34 cellular contexts compared by ENCODE assay signal in genomic region chr19:808176-808741, GRCh38. TPM values are rescaled to one million over a fixed set of nuclear protein-coding genes. Genes with fewer than 3 reads are reported as not detected.
DNase-seq lines count a peak whose midpoint lies in the region; ATAC-seq, FAIRE-seq and TF ChIP-seq lines count a peak whose summit lies in the region.
"Had no signal": no experiment of that assay in that cellular context is flagged by ENCODE, and none has a peak within 500 bp of the region (broad histone marks: within the 10 kb centered on the region; RNA-seq: fewer than 3 reads in every experiment).

No MANE protein-coding gene starts in this region.

- in situ Hi-C loops in HepG2 (cut with HindIII; ENCODE audit: extremely low pct_ligation_motif_present, low pct_unique_long_range_greater_than_20kb): no loop called here

- H3K4me1 ChIP-seq in HepG2 (ENCODE audit: insufficient read depth, low read length) (no peaks in the 10 kb centered on the region), right lobe of liver (no peaks in the 10 kb centered on the region), mesendoderm (ENCODE audit: control insufficient read depth, low read depth, low read length) (no peaks in the 10 kb centered on the region)

- no peak overlapping the region for H3K4ac ChIP-seq in mesendoderm (ENCODE audit: low read depth, low read length)

- BruUV-seq in HepG2 (replicated peaks; lab: Mats Ljungman, UMichigan): no TSS peak

- no peak overlapping the region for H4K5ac ChIP-seq in mesendoderm (ENCODE audit: low read length)

- peaks cover 15% of the 10 kb centered on the region for H3K79me1 ChIP-seq in mesendoderm (ENCODE audit: low read length)

- H3K79me2 ChIP-seq in HepG2 (ENCODE audit: insufficient read depth, low read length): peaks cover 42% of the 10 kb centered on the region
- H3K79me2 ChIP-seq in mesendoderm (ENCODE audit: control insufficient read depth, insufficient read depth, low read length): peaks cover 45% of the 10 kb centered on the region

- intact Hi-C loops in HepG2 (cut with micrococcal nuclease; ENCODE audit: unreplicated experiment) (no loop called here), right lobe of liver (cut with DNase I) (no loop called here)

- no peak overlapping the region for H3K56ac ChIP-seq in mesendoderm (ENCODE audit: low read length)

- H3K4me3 Mint-ChIP-seq in T-helper 17 cell (no peak overlapping the region), memory B cell (no peak overlapping the region)
- no peak overlapping the region for H3K4me3 Mint-ChIP-seq in activated CD4-positive, alpha-beta T cell treated with anti-CD3 and anti-CD28 coated beads, Interleukin-2, amount 10 ng/mL, durations not matched to agents 7 days and 5 days
- H3K4me3 Mint-ChIP-seq: activated CD8-positive, alpha-beta memory T cell treated with anti-CD3 and anti-CD28 coated beads, Interleukin-2, amount 10 ng/mL, durations not matched to agents 7 days and 5 days; activated T-helper 1 cell treated with anti-CD3 and anti-CD28 coated beads, Interleukin-12 subunit alpha, Interleukin-12 subunit beta, Interleukin-2, Interleukin-4 antibody, amounts not matched to agents 30 ng/mL and 10 ng/mL and 1 ng/mL, durations not matched to agents 14 hours and 24 hours and 36 hours; WTC11 had no signal

- H3K4me2 ChIP-seq in HepG2 (ENCODE audit: low read depth, low read length) (no peak overlapping the region), mesendoderm (ENCODE audit: low read length) (no peak overlapping the region)
- H3K4me2 ChIP-seq: A549, PC-9 had no signal

- no peak overlapping the region for H2BK120ac ChIP-seq in mesendoderm (ENCODE audit: low read depth, low read length)

- no peaks in the 10 kb centered on the region for H3K9me3 Mint-ChIP-seq in memory B cell
- no peaks in the 10 kb centered on the region for H3K9me3 Mint-ChIP-seq in activated CD4-positive, alpha-beta T cell treated with anti-CD3 and anti-CD28 coated beads, Interleukin-2, amount 10 ng/mL, durations not matched to agents 7 days and 5 days
- H3K9me3 Mint-ChIP-seq: activated T-helper 1 cell treated with anti-CD3 and anti-CD28 coated beads, Interleukin-12 subunit alpha, Interleukin-12 subunit beta, Interleukin-2, Interleukin-4 antibody, amounts not matched to agents 30 ng/mL and 10 ng/mL and 1 ng/mL, durations not matched to agents 14 hours and 24 hours and 36 hours; WTC11 had no signal

- H3K27ac Mint-ChIP-seq in T-helper 17 cell (peak overlapping the region; percentile 92), memory B cell (peak overlapping the region; percentile 28)
- H3K27ac Mint-ChIP-seq in activated CD4-positive, alpha-beta T cell treated with anti-CD3 and anti-CD28 coated beads, Interleukin-2, amount 10 ng/mL, durations not matched to agents 7 days and 5 days: no peak overlapping the region

- H3K4me3 ChIP-seq in HepG2 (replicated peaks in 1 of 3; ENCODE audit: insufficient read depth in 1 of 3, low read depth in 2 of 3, low read length in 3 of 3) (no peak overlapping the region), right lobe of liver (no peak overlapping the region), mesendoderm (ENCODE audit: low read length) (no peak overlapping the region)
- H3K4me3 ChIP-seq: A549, heart right ventricle, PC-9, thoracic aorta had no signal

- H3K36me3 ChIP-seq in HepG2 (replicated peaks in 1 of 2; ENCODE audit: control insufficient read depth in 1 of 2, insufficient read depth in 2 of 2, low read length in 2 of 2) (peaks cover 48 to 86% of the 10 kb centered on the region in 2 experiments; a peak in 4 of 5 replicates), right lobe of liver (peaks cover 34 to 91% (median 66%) of the 10 kb centered on the region in 4 donors), mesendoderm (ENCODE audit: control insufficient read depth, insufficient read depth, low read length) (peaks cover 47% of the 10 kb centered on the region)

- no peak overlapping the region for H3K9ac ChIP-seq in HepG2 (ENCODE audit: insufficient read depth, low read depth, low read length)
- no peak overlapping the region for H3K9ac ChIP-seq in mesendoderm (ENCODE audit: low read length)

- H3K36me3 Mint-ChIP-seq in T-helper 17 cell (ENCODE audit: low read depth) (peaks cover 5% of the 10 kb centered on the region), memory B cell (peaks cover 21% of the 10 kb centered on the region)
- peaks cover 51% of the 10 kb centered on the region for H3K36me3 Mint-ChIP-seq in activated CD4-positive, alpha-beta T cell treated with anti-CD3 and anti-CD28 coated beads, Interleukin-2, amount 10 ng/mL, durations not matched to agents 7 days and 5 days (ENCODE audit: low read depth)

- TF ChIP-seq RAD21 in HepG2 (CRISPR knock-in tag; IDR thresholded peaks at IDR 0.05): no peak

- no peak overlapping the region for H3K18ac ChIP-seq in mesendoderm (ENCODE audit: low read length)

- no peak for ATAC-seq in HepG2
- ATAC-seq in right lobe of liver: no peak
- ATAC-seq in T-helper 17 cell: no peak
- no peak for ATAC-seq in memory B cell (ENCODE audit: low read depth)
- ATAC-seq: A549; activated CD8-positive, alpha-beta memory T cell treated with anti-CD3 and anti-CD28 coated beads, Interleukin-2, amount 10 ng/mL, durations not matched to agents 7 days and 5 days; esophagus mucosa; heart right ventricle; stimulated activated naive CD8-positive, alpha-beta T cell treated with anti-CD3 and anti-CD28 coated beads, Interleukin-15, Interleukin-2, amounts not matched to agents 100 U/mL and 50 U/mL, for 24 hours; WTC11 had no signal

- H3K9me3 ChIP-seq in HepG2 (ENCODE audit: low read length) (no peaks in the 10 kb centered on the region), right lobe of liver (no peaks in the 10 kb centered on the region), T-helper 17 cell (ENCODE audit: control insufficient read depth, low read length, poor library complexity, severe bottlenecking) (no peaks in the 10 kb centered on the region)
- H3K9me3 ChIP-seq: A549, BE2C, heart right ventricle, thoracic aorta had no signal

- no peak overlapping the region for H2AFZ ChIP-seq in HepG2 (ENCODE audit: low read length)
- H2AFZ ChIP-seq: PC-9 had no signal

- no peak overlapping the region for H2BK5ac ChIP-seq in mesendoderm (ENCODE audit: low read length)

- WGBS in HepG2 (ENCODE audit: low lambda C conversion rate): 98% methylated on average over 23 of the region's 45 CpGs
- WGBS in right lobe of liver (ENCODE audit: insufficient coverage, low coverage, low lambda C conversion rate, missing lambda C conversion rate): 96% methylated on average over 7 of the region's 45 CpGs
- no CpG with 5 or more reads among the region's 45 CpGs for WGBS in mesendoderm (ENCODE audit: extremely low coverage, insufficient coverage, low lambda C conversion rate)

- H3K4me1 Mint-ChIP-seq in T-helper 17 cell (peaks cover 9% of the 10 kb centered on the region), memory B cell (peaks cover 3% of the 10 kb centered on the region)
- peaks cover 7% of the 10 kb centered on the region for H3K4me1 Mint-ChIP-seq in activated CD4-positive, alpha-beta T cell treated with anti-CD3 and anti-CD28 coated beads, Interleukin-2, amount 10 ng/mL, durations not matched to agents 7 days and 5 days

- peaks cover 73% of the 10 kb centered on the region for H4K20me1 ChIP-seq in HepG2 (ENCODE audit: insufficient read depth, low read length)

- H4K8ac ChIP-seq in mesendoderm (ENCODE audit: low read depth, low read length): no peak overlapping the region

- no peak overlapping the region for H2AK5ac ChIP-seq in mesendoderm (ENCODE audit: low read length)

- TF ChIP-seq POLR2A in HepG2 (IDR thresholded peaks at IDR 0.05; ENCODE audit: insufficient read depth in 1 of 2, low read depth in 2 of 2, low read length in 2 of 2) (peak in 1 of 2 experiments; percentile 12; a peak in 2 of 4 replicates), right lobe of liver (IDR thresholded peaks at IDR 0.05) (no peak)

- H3K27ac ChIP-seq in HepG2 (ENCODE audit: extremely low read length, insufficient read depth, low read length) (no peak overlapping the region), right lobe of liver (no peak overlapping the region), mesendoderm (ENCODE audit: low read depth, low read length) (no peak overlapping the region)
- H3K27ac ChIP-seq: A549, heart right ventricle, PC-9, thoracic aorta had no signal

- POLR2A ChIA-PET in HepG2 (lab: Yijun Ruan, JAX): no interaction called here
- POLR2A ChIA-PET in activated CD4-positive, alpha-beta T cell treated with anti-CD3 and anti-CD28 coated beads, Interleukin-2, amount 10 ng/mL, durations not matched to agents 7 days and 5 days (lab: Charles Lee): no interaction called here

- H3K23ac ChIP-seq in mesendoderm (ENCODE audit: low read length): no peak overlapping the region

- TF ChIP-seq CTCF in HepG2 (CRISPR knock-in tag; IDR thresholded peaks at IDR 0.05) (no peak), right lobe of liver (IDR thresholded peaks at IDR 0.05) (no peak)

- no peak for FAIRE-seq in HepG2 (lab: Jason Lieb, UNC)
- no peak for FAIRE-seq in GM19239 (lab: Jason Lieb, UNC)
- FAIRE-seq: A549, G401.6, GM18507 had no signal

- H3K27me3 ChIP-seq in HepG2 (ENCODE audit: control insufficient read depth in 1 of 2, insufficient read depth in 2 of 2, low read length in 2 of 2) (no peaks in the 10 kb centered on the region), right lobe of liver (no peaks in the 10 kb centered on the region), mesendoderm (ENCODE audit: insufficient read depth, low read length, poor library complexity) (no peaks in the 10 kb centered on the region)
- H3K27me3 ChIP-seq: BE2C, heart right ventricle had no signal

- TF ChIP-seq EP300 in HepG2 (IDR thresholded peaks at IDR 0.05; ENCODE audit: low read depth in 2 of 2, low read length in 2 of 2) (no peak), HepG2 (CRISPR knock-in tag; IDR thresholded peaks at IDR 0.05; ENCODE audit: borderline replicate concordance) (no peak)

- no peak overlapping the region for H2BK15ac ChIP-seq in mesendoderm (replicated peaks; ENCODE audit: low read depth)

- H3K27me3 Mint-ChIP-seq in T-helper 17 cell: no peaks in the 10 kb centered on the region
- no peaks in the 10 kb centered on the region for H3K27me3 Mint-ChIP-seq in memory B cell
- no peaks in the 10 kb centered on the region for H3K27me3 Mint-ChIP-seq in activated CD4-positive, alpha-beta T cell treated with anti-CD3 and anti-CD28 coated beads, Interleukin-2, amount 10 ng/mL, durations not matched to agents 7 days and 5 days
- H3K27me3 Mint-ChIP-seq: activated CD8-positive, alpha-beta memory T cell treated with anti-CD3 and anti-CD28 coated beads, Interleukin-2, amount 10 ng/mL, durations not matched to agents 7 days and 5 days had no signal

- CTCF ChIA-PET in HepG2 (lab: Yijun Ruan, JAX; ENCODE audit: low intra/inter-chr PET ratio, low total read pairs): no interaction called here
- CTCF ChIA-PET in activated CD4-positive, alpha-beta T cell treated with anti-CD3 and anti-CD28 coated beads, Interleukin-2, amount 10 ng/mL, durations not matched to agents 7 days and 5 days (lab: Charles Lee): interaction anchor here (1.4 to 1.8 kb wide), 2 partner anchors 9 to 29 kb away, joined by 3 to 6 read pairs; no protein-coding TSS in a partner anchor

- DNase-seq in HepG2 (ENCODE audit: low spot score): no peak
- DNase-seq in right lobe of liver: no peak
- DNase-seq in T-helper 17 cell: no peak
- no peak for DNase-seq in memory B cell (ENCODE audit: low spot score in 2 of 2)
- DNase-seq in activated CD4-positive, alpha-beta T cell treated with anti-CD3 and anti-CD28 coated beads, Interleukin-2, amount 10 ng/mL, durations not matched to agents 7 days and 5 days: no peak
- no peak for DNase-seq in activated naive CD4-positive, alpha-beta T cell (lab: John Stamatoyannopoulos, UW)
- no peak for DNase-seq in mesendoderm
- DNase-seq in GM19239 (ENCODE audit: insufficient read length, low spot score): no peak
- DNase-seq: activated CD8-positive, alpha-beta memory T cell treated with anti-CD3 and anti-CD28 coated beads, Interleukin-2, amount 10 ng/mL, durations not matched to agents 7 days and 5 days; activated naive CD4-positive, alpha-beta T cell treated with anti-CD3 and anti-CD28 coated beads, Interleukin-2, amount 50 U/mL, for 16 hours; amniotic stem cell; BE2C; effector memory CD4-positive, alpha-beta T cell; foreskin fibroblast; heart right ventricle; NCI-H1105; NCI-H187 treated with DMSO at 0.1 percent for 48 hours; NCI-H526; NK-92 treated with Interleukin-12 subunit alpha and Interleukin-12 subunit beta, amount 100 ng/mL, for 24 hours; nucleus accumbens; PC-9; SHP77; stimulated activated naive CD8-positive, alpha-beta T cell treated with anti-CD3 and anti-CD28 coated beads, Interleukin-15, Interleukin-2, amounts not matched to agents 100 U/mL and 50 U/mL, for 24 hours; SW 1271 had no signal

RNA-seq across cellular contexts. Expression of gene PTBP1, which starts 11.0 kb away (rescaled TPM):
- 188 and 195 TPM in 2 replicates for total RNA-seq in HepG2 (2016; rRNA removed; fragmentation: Illumina TruSeq; extraction: Trizol)
- total RNA-seq in HepG2 (2016; cell fraction: cytosol; rRNA removed; fragmentation: Illumina TruSeq; extraction: Trizol; ENCODE audit: low read depth): 49.8 and 51.1 TPM in 2 replicates
- total RNA-seq in HepG2 (2016; cell fraction: insoluble cytoplasmic fraction; rRNA removed; fragmentation: Illumina TruSeq; extraction: Trizol): 161 and 198 TPM in 2 replicates
- total RNA-seq in HepG2 (2016; cell fraction: membrane; rRNA removed; fragmentation: Illumina TruSeq; extraction: Trizol): 106 and 109 TPM in 2 replicates
- 117 and 125 TPM in 2 replicates for total RNA-seq in HepG2 (2016; cell fraction: nucleus; rRNA removed; fragmentation: Illumina TruSeq; extraction: Trizol)
- polyA plus RNA-seq in HepG2 (2011; rRNA removed): 288 and 314 TPM in 2 replicates
- polyA plus RNA-seq in HepG2 (2011; cell fraction: cytosol; rRNA removed): 80.5 and 107 TPM in 2 replicates
- 339 and 475 TPM in 2 replicates for polyA plus RNA-seq in HepG2 (2011; cell fraction: nucleus; rRNA removed)
- polyA plus RNA-seq in HepG2 (2012): 291 and 347 TPM in 2 replicates
- 51.1 and 55.1 TPM in 2 replicates for polyA plus RNA-seq in HepG2 (2016; cell fraction: cytosol; fragmentation: Illumina TruSeq; extraction: Trizol; ENCODE audit: low read depth)
- polyA plus RNA-seq in HepG2 (2016; cell fraction: insoluble cytoplasmic fraction; fragmentation: Illumina TruSeq; extraction: Trizol; ENCODE audit: low read depth): 208 and 235 TPM in 2 replicates
- polyA plus RNA-seq in HepG2 (2016; cell fraction: membrane; fragmentation: Illumina TruSeq; extraction: Trizol; ENCODE audit: low read depth): 112 TPM in 2 replicates
- 264 and 280 TPM in 2 replicates for polyA plus RNA-seq in HepG2 (2016; cell fraction: nucleus; fragmentation: Illumina TruSeq; extraction: Trizol; ENCODE audit: insufficient read depth, low read depth)
- 302 and 434 TPM in 2 replicates for polyA minus RNA-seq in HepG2 (2011; rRNA and poly(A)+ RNA removed; ENCODE audit: low replicate concordance)
- polyA minus RNA-seq in HepG2 (2011; cell fraction: cytosol; rRNA and poly(A)+ RNA removed): 155 and 182 TPM in 2 replicates
- 142 and 164 TPM in 2 replicates for polyA minus RNA-seq in HepG2 (2011; cell fraction: nucleus; rRNA and poly(A)+ RNA removed)
- 100 to 1,000 TPM in 5 of 6 experiments, 10 to 100 TPM in 1; 91.1 to 150 (median 129) TPM for total RNA-seq in right lobe of liver
- 100 to 1,000 TPM; 334 to 341 TPM for total RNA-seq in T-helper 17 cell
- 100 to 1,000 TPM; 487 to 536 TPM for total RNA-seq in activated CD4-positive, alpha-beta T cell treated with anti-CD3 and anti-CD28 coated beads, Interleukin-2, amount 10 ng/mL, durations not matched to agents 7 days and 5 days
- polyA plus RNA-seq in mesendoderm (2013, experiment 1 of 2): 817 TPM
- 771 TPM for polyA plus RNA-seq in mesendoderm (2013, experiment 2 of 2)

RNA-seq across cellular contexts. Expression of gene PLPPR3, which starts 13.5 kb away (rescaled TPM):
- 0.07 TPM in 1 of 2 replicates, not detected in the other for total RNA-seq in HepG2 (2016; rRNA removed; fragmentation: Illumina TruSeq; extraction: Trizol)
- total RNA-seq in HepG2 (2016; cell fraction: cytosol; rRNA removed; fragmentation: Illumina TruSeq; extraction: Trizol; ENCODE audit: low read depth): not detected in 2 replicates
- total RNA-seq in HepG2 (2016; cell fraction: insoluble cytoplasmic fraction; rRNA removed; fragmentation: Illumina TruSeq; extraction: Trizol): 0.09 TPM in 1 of 2 replicates, not detected in the other
- total RNA-seq in HepG2 (2016; cell fraction: membrane; rRNA removed; fragmentation: Illumina TruSeq; extraction: Trizol): not detected in 2 replicates
- not detected in 2 replicates for total RNA-seq in HepG2 (2016; cell fraction: nucleus; rRNA removed; fragmentation: Illumina TruSeq; extraction: Trizol)
- 0.16 and 0.17 TPM in 2 replicates for polyA plus RNA-seq in HepG2 (2011; rRNA removed)
- polyA plus RNA-seq in HepG2 (2011; cell fraction: cytosol; rRNA removed): 0.14 and 0.19 TPM in 2 replicates
- polyA plus RNA-seq in HepG2 (2011; cell fraction: nucleus; rRNA removed): 0.19 and 0.34 TPM in 2 replicates
- 0.27 TPM in 1 of 2 replicates, not detected in the other for polyA plus RNA-seq in HepG2 (2012)
- not detected in 2 replicates for polyA plus RNA-seq in HepG2 (2016; cell fraction: cytosol; fragmentation: Illumina TruSeq; extraction: Trizol; ENCODE audit: low read depth)
- not detected in 2 replicates for polyA plus RNA-seq in HepG2 (2016; cell fraction: insoluble cytoplasmic fraction; fragmentation: Illumina TruSeq; extraction: Trizol; ENCODE audit: low read depth)
- not detected in 2 replicates for polyA plus RNA-seq in HepG2 (2016; cell fraction: membrane; fragmentation: Illumina TruSeq; extraction: Trizol; ENCODE audit: low read depth)
- not detected in 2 replicates for polyA plus RNA-seq in HepG2 (2016; cell fraction: nucleus; fragmentation: Illumina TruSeq; extraction: Trizol; ENCODE audit: insufficient read depth, low read depth)
- polyA minus RNA-seq in HepG2 (2011; rRNA and poly(A)+ RNA removed; ENCODE audit: low replicate concordance): 0.16 and 0.22 TPM in 2 replicates
- not detected in 2 replicates for polyA minus RNA-seq in HepG2 (2011; cell fraction: cytosol; rRNA and poly(A)+ RNA removed)
- polyA minus RNA-seq in HepG2 (2011; cell fraction: nucleus; rRNA and poly(A)+ RNA removed): not detected in 2 replicates
- not detected for total RNA-seq in right lobe of liver
- not detected for total RNA-seq in T-helper 17 cell
- total RNA-seq in activated CD4-positive, alpha-beta T cell treated with anti-CD3 and anti-CD28 coated beads, Interleukin-2, amount 10 ng/mL, durations not matched to agents 7 days and 5 days: not detected
- 15.2 TPM for polyA plus RNA-seq in mesendoderm (2013, experiment 1 of 2)
- 15.1 TPM for polyA plus RNA-seq in mesendoderm (2013, experiment 2 of 2)
- total RNA-seq: activated CD8-positive, alpha-beta memory T cell treated with anti-CD3 and anti-CD28 coated beads, Interleukin-2, amount 10 ng/mL, durations not matched to agents 7 days and 5 days; activated T-helper 1 cell treated with anti-CD3 and anti-CD28 coated beads, Interleukin-12 subunit alpha, Interleukin-12 subunit beta, Interleukin-2, Interleukin-4 antibody, amounts not matched to agents 30 ng/mL and 10 ng/mL and 1 ng/mL, durations not matched to agents 14 hours and 24 hours and 36 hours; esophagus mucosa; heart right ventricle; thoracic aorta had no signal
- polyA plus RNA-seq: heart right ventricle had no signal

RNA-seq across cellular contexts. Expression of gene AZU1, which starts 19.4 kb away (rescaled TPM):
- not detected in 2 replicates for total RNA-seq in HepG2 (2016; rRNA removed; fragmentation: Illumina TruSeq; extraction: Trizol)
- not detected in 2 replicates for total RNA-seq in HepG2 (2016; cell fraction: cytosol; rRNA removed; fragmentation: Illumina TruSeq; extraction: Trizol; ENCODE audit: low read depth)
- not detected in 2 replicates for total RNA-seq in HepG2 (2016; cell fraction: insoluble cytoplasmic fraction; rRNA removed; fragmentation: Illumina TruSeq; extraction: Trizol)
- not detected in 2 replicates for total RNA-seq in HepG2 (2016; cell fraction: membrane; rRNA removed; fragmentation: Illumina TruSeq; extraction: Trizol)
- not detected in 2 replicates for total RNA-seq in HepG2 (2016; cell fraction: nucleus; rRNA removed; fragmentation: Illumina TruSeq; extraction: Trizol)
- polyA plus RNA-seq in HepG2 (2011; rRNA removed): 0.08 TPM in 1 of 2 replicates, not detected in the other
- polyA plus RNA-seq in HepG2 (2011; cell fraction: cytosol; rRNA removed): not detected in 2 replicates
- polyA plus RNA-seq in HepG2 (2011; cell fraction: nucleus; rRNA removed): not detected in 2 replicates
- polyA plus RNA-seq in HepG2 (2012): not detected in 2 replicates
- polyA plus RNA-seq in HepG2 (2016; cell fraction: cytosol; fragmentation: Illumina TruSeq; extraction: Trizol; ENCODE audit: low read depth): not detected in 2 replicates
- polyA plus RNA-seq in HepG2 (2016; cell fraction: insoluble cytoplasmic fraction; fragmentation: Illumina TruSeq; extraction: Trizol; ENCODE audit: low read depth): not detected in 2 replicates
- not detected in 2 replicates for polyA plus RNA-seq in HepG2 (2016; cell fraction: membrane; fragmentation: Illumina TruSeq; extraction: Trizol; ENCODE audit: low read depth)
- polyA plus RNA-seq in HepG2 (2016; cell fraction: nucleus; fragmentation: Illumina TruSeq; extraction: Trizol; ENCODE audit: insufficient read depth, low read depth): not detected in 2 replicates
- not detected in 2 replicates for polyA minus RNA-seq in HepG2 (2011; rRNA and poly(A)+ RNA removed; ENCODE audit: low replicate concordance)
- polyA minus RNA-seq in HepG2 (2011; cell fraction: cytosol; rRNA and poly(A)+ RNA removed): not detected in 2 replicates
- not detected in 2 replicates for polyA minus RNA-seq in HepG2 (2011; cell fraction: nucleus; rRNA and poly(A)+ RNA removed)
- total RNA-seq in right lobe of liver: 1 to 10 TPM in 2 of 6 experiments, under 1 TPM in 1, not detected in 3; 0.15 to 3.6 (median 1.8) TPM
- 1 to 10 TPM in 1 of 2 donors, under 1 TPM in 1; 0.90 to 1.2 TPM for total RNA-seq in T-helper 17 cell
- not detected for total RNA-seq in activated CD4-positive, alpha-beta T cell treated with anti-CD3 and anti-CD28 coated beads, Interleukin-2, amount 10 ng/mL, durations not matched to agents 7 days and 5 days
- polyA plus RNA-seq in mesendoderm (2013, experiment 1 of 2): 0.04 TPM
- 0.04 TPM for polyA plus RNA-seq in mesendoderm (2013, experiment 2 of 2)
- total RNA-seq: activated CD8-positive, alpha-beta memory T cell treated with anti-CD3 and anti-CD28 coated beads, Interleukin-2, amount 10 ng/mL, durations not matched to agents 7 days and 5 days; activated T-helper 1 cell treated with anti-CD3 and anti-CD28 coated beads, Interleukin-12 subunit alpha, Interleukin-12 subunit beta, Interleukin-2, Interleukin-4 antibody, amounts not matched to agents 30 ng/mL and 10 ng/mL and 1 ng/mL, durations not matched to agents 14 hours and 24 hours and 36 hours; esophagus mucosa; M059J; myocyte; PC-9; pulmonary artery endothelial cell had no signal

RNA-seq across cellular contexts. Expression of gene PRTN3, which starts 32.5 kb away (rescaled TPM):
- total RNA-seq in HepG2 (2016; rRNA removed; fragmentation: Illumina TruSeq; extraction: Trizol) (not detected in 2 replicates), right lobe of liver (1 to 10 TPM in 2 of 6 experiments, not detected in 4; 2.3 to 2.9 TPM), T-helper 17 cell (not detected)
- total RNA-seq in HepG2 (2016; cell fraction: cytosol; rRNA removed; fragmentation: Illumina TruSeq; extraction: Trizol; ENCODE audit: low read depth): not detected in 2 replicates
- not detected in 2 replicates for total RNA-seq in HepG2 (2016; cell fraction: insoluble cytoplasmic fraction; rRNA removed; fragmentation: Illumina TruSeq; extraction: Trizol)
- not detected in 2 replicates for total RNA-seq in HepG2 (2016; cell fraction: membrane; rRNA removed; fragmentation: Illumina TruSeq; extraction: Trizol)
- not detected in 2 replicates for total RNA-seq in HepG2 (2016; cell fraction: nucleus; rRNA removed; fragmentation: Illumina TruSeq; extraction: Trizol)
- polyA plus RNA-seq in HepG2 (2011; rRNA removed): 0.10 TPM in 1 of 2 replicates, not detected in the other
- 0.17 TPM in 1 of 2 replicates, not detected in the other for polyA plus RNA-seq in HepG2 (2011; cell fraction: cytosol; rRNA removed)
- polyA plus RNA-seq in HepG2 (2011; cell fraction: nucleus; rRNA removed): 0.14 and 0.16 TPM in 2 replicates
- polyA plus RNA-seq in HepG2 (2012): not detected in 2 replicates
- not detected in 2 replicates for polyA plus RNA-seq in HepG2 (2016; cell fraction: cytosol; fragmentation: Illumina TruSeq; extraction: Trizol; ENCODE audit: low read depth)
- polyA plus RNA-seq in HepG2 (2016; cell fraction: insoluble cytoplasmic fraction; fragmentation: Illumina TruSeq; extraction: Trizol; ENCODE audit: low read depth): not detected in 2 replicates
- not detected in 2 replicates for polyA plus RNA-seq in HepG2 (2016; cell fraction: membrane; fragmentation: Illumina TruSeq; extraction: Trizol; ENCODE audit: low read depth)
- polyA plus RNA-seq in HepG2 (2016; cell fraction: nucleus; fragmentation: Illumina TruSeq; extraction: Trizol; ENCODE audit: insufficient read depth, low read depth): not detected in 2 replicates
- polyA minus RNA-seq in HepG2 (2011; rRNA and poly(A)+ RNA removed; ENCODE audit: low replicate concordance): 0.14 TPM in 1 of 2 replicates, not detected in the other
- not detected in 2 replicates for polyA minus RNA-seq in HepG2 (2011; cell fraction: cytosol; rRNA and poly(A)+ RNA removed)
- not detected in 2 replicates for polyA minus RNA-seq in HepG2 (2011; cell fraction: nucleus; rRNA and poly(A)+ RNA removed)
- total RNA-seq in activated CD4-positive, alpha-beta T cell treated with anti-CD3 and anti-CD28 coated beads, Interleukin-2, amount 10 ng/mL, durations not matched to agents 7 days and 5 days: not detected
- not detected for polyA plus RNA-seq in mesendoderm (2013, experiment 1 of 2)
- polyA plus RNA-seq in mesendoderm (2013, experiment 2 of 2): 0.04 TPM
- total RNA-seq: activated CD8-positive, alpha-beta memory T cell treated with anti-CD3 and anti-CD28 coated beads, Interleukin-2, amount 10 ng/mL, durations not matched to agents 7 days and 5 days; activated T-helper 1 cell treated with anti-CD3 and anti-CD28 coated beads, Interleukin-12 subunit alpha, Interleukin-12 subunit beta, Interleukin-2, Interleukin-4 antibody, amounts not matched to agents 30 ng/mL and 10 ng/mL and 1 ng/mL, durations not matched to agents 14 hours and 24 hours and 36 hours; esophagus mucosa; heart right ventricle; M059J; myocyte; PC-9; pulmonary artery endothelial cell; thoracic aorta had no signal

RNA-seq across cellular contexts. Expression of gene ELANE, which starts 43.8 kb away (rescaled TPM):
- total RNA-seq in HepG2 (2016; rRNA removed; fragmentation: Illumina TruSeq; extraction: Trizol) (not detected in 2 replicates), right lobe of liver (1 to 10 TPM in 2 of 6 experiments, under 1 TPM in 1, not detected in 3; 0.59 to 4.2 (median 3.3) TPM), T-helper 17 cell (not detected)
- total RNA-seq in HepG2 (2016; cell fraction: cytosol; rRNA removed; fragmentation: Illumina TruSeq; extraction: Trizol; ENCODE audit: low read depth): not detected in 2 replicates
- not detected in 2 replicates for total RNA-seq in HepG2 (2016; cell fraction: insoluble cytoplasmic fraction; rRNA removed; fragmentation: Illumina TruSeq; extraction: Trizol)
- not detected in 2 replicates for total RNA-seq in HepG2 (2016; cell fraction: membrane; rRNA removed; fragmentation: Illumina TruSeq; extraction: Trizol)
- total RNA-seq in HepG2 (2016; cell fraction: nucleus; rRNA removed; fragmentation: Illumina TruSeq; extraction: Trizol): not detected in 2 replicates
- not detected in 2 replicates for polyA plus RNA-seq in HepG2 (2011; rRNA removed)
- polyA plus RNA-seq in HepG2 (2011; cell fraction: cytosol; rRNA removed): not detected in 2 replicates
- not detected in 2 replicates for polyA plus RNA-seq in HepG2 (2011; cell fraction: nucleus; rRNA removed)
- not detected in 2 replicates for polyA plus RNA-seq in HepG2 (2012)
- not detected in 2 replicates for polyA plus RNA-seq in HepG2 (2016; cell fraction: cytosol; fragmentation: Illumina TruSeq; extraction: Trizol; ENCODE audit: low read depth)
- not detected in 2 replicates for polyA plus RNA-seq in HepG2 (2016; cell fraction: insoluble cytoplasmic fraction; fragmentation: Illumina TruSeq; extraction: Trizol; ENCODE audit: low read depth)
- polyA plus RNA-seq in HepG2 (2016; cell fraction: membrane; fragmentation: Illumina TruSeq; extraction: Trizol; ENCODE audit: low read depth): not detected in 2 replicates
- not detected in 2 replicates for polyA plus RNA-seq in HepG2 (2016; cell fraction: nucleus; fragmentation: Illumina TruSeq; extraction: Trizol; ENCODE audit: insufficient read depth, low read depth)
- not detected in 2 replicates for polyA minus RNA-seq in HepG2 (2011; rRNA and poly(A)+ RNA removed; ENCODE audit: low replicate concordance)
- polyA minus RNA-seq in HepG2 (2011; cell fraction: cytosol; rRNA and poly(A)+ RNA removed): not detected in 2 replicates
- polyA minus RNA-seq in HepG2 (2011; cell fraction: nucleus; rRNA and poly(A)+ RNA removed): not detected in 2 replicates
- not detected for total RNA-seq in activated CD4-positive, alpha-beta T cell treated with anti-CD3 and anti-CD28 coated beads, Interleukin-2, amount 10 ng/mL, durations not matched to agents 7 days and 5 days
- polyA plus RNA-seq in mesendoderm (2013, experiment 1 of 2): not detected
- not detected for polyA plus RNA-seq in mesendoderm (2013, experiment 2 of 2)
- total RNA-seq: activated CD8-positive, alpha-beta memory T cell treated with anti-CD3 and anti-CD28 coated beads, Interleukin-2, amount 10 ng/mL, durations not matched to agents 7 days and 5 days; activated T-helper 1 cell treated with anti-CD3 and anti-CD28 coated beads, Interleukin-12 subunit alpha, Interleukin-12 subunit beta, Interleukin-2, Interleukin-4 antibody, amounts not matched to agents 30 ng/mL and 10 ng/mL and 1 ng/mL, durations not matched to agents 14 hours and 24 hours and 36 hours; esophagus mucosa; M059J; myocyte; PC-9; pulmonary artery endothelial cell; WTC11 had no signal
